In the genomic region with DNA sequence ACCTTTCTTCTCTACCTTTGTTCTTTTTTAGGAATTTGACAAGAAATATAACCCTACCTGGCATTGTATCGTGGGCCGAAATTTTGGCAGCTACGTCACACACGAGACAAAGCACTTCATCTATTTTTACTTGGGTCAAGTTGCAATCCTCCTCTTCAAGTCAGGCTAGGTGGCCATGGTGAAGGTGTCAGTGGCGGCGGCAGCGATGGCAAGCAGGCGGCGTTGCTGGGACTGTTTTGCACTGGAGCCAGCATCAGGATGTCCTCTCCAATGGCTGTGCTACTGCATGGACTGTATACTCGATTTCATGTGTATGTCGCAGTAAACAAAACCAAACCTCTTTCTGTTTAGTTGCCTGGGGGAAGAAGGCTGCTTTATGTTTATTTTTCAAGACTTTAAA, we compare ENCODE assay signal across 1 cellular context.
TF ChIP-seq lines count a peak whose summit lies in the region.

No MANE protein-coding gene starts in this region.

TF ChIP-seq in GM23338, 12 proteins besides CTCF, POLR2A, EP300 and RAD21:
- TF ChIP-seq EZH2phosphoT487 (IDR thresholded peaks at IDR 0.05; ENCODE audit: unreplicated experiment), result no peak
- TF ChIP-seq, protein P1, sequence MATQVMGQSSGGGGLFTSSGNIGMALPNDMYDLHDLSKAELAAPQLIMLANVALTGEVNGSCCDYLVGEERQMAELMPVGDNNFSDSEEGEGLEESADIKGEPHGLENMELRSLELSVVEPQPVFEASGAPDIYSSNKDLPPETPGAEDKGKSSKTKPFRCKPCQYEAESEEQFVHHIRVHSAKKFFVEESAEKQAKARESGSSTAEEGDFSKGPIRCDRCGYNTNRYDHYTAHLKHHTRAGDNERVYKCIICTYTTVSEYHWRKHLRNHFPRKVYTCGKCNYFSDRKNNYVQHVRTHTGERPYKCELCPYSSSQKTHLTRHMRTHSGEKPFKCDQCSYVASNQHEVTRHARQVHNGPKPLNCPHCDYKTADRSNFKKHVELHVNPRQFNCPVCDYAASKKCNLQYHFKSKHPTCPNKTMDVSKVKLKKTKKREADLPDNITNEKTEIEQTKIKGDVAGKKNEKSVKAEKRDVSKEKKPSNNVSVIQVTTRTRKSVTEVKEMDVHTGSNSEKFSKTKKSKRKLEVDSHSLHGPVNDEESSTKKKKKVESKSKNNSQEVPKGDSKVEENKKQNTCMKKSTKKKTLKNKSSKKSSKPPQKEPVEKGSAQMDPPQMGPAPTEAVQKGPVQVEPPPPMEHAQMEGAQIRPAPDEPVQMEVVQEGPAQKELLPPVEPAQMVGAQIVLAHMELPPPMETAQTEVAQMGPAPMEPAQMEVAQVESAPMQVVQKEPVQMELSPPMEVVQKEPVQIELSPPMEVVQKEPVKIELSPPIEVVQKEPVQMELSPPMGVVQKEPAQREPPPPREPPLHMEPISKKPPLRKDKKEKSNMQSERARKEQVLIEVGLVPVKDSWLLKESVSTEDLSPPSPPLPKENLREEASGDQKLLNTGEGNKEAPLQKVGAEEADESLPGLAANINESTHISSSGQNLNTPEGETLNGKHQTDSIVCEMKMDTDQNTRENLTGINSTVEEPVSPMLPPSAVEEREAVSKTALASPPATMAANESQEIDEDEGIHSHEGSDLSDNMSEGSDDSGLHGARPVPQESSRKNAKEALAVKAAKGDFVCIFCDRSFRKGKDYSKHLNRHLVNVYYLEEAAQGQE (IDR thresholded peaks at IDR 0.05; ENCODE audit: unreplicated experiment), result no peak
- no peak for TF ChIP-seq NANOG (IDR thresholded peaks at IDR 0.05; ENCODE audit: borderline replicate concordance)
- no peak for TF ChIP-seq EZH2 (IDR thresholded peaks at IDR 0.05; ENCODE audit: low read depth, unreplicated experiment)
- TF ChIP-seq, protein P2, sequence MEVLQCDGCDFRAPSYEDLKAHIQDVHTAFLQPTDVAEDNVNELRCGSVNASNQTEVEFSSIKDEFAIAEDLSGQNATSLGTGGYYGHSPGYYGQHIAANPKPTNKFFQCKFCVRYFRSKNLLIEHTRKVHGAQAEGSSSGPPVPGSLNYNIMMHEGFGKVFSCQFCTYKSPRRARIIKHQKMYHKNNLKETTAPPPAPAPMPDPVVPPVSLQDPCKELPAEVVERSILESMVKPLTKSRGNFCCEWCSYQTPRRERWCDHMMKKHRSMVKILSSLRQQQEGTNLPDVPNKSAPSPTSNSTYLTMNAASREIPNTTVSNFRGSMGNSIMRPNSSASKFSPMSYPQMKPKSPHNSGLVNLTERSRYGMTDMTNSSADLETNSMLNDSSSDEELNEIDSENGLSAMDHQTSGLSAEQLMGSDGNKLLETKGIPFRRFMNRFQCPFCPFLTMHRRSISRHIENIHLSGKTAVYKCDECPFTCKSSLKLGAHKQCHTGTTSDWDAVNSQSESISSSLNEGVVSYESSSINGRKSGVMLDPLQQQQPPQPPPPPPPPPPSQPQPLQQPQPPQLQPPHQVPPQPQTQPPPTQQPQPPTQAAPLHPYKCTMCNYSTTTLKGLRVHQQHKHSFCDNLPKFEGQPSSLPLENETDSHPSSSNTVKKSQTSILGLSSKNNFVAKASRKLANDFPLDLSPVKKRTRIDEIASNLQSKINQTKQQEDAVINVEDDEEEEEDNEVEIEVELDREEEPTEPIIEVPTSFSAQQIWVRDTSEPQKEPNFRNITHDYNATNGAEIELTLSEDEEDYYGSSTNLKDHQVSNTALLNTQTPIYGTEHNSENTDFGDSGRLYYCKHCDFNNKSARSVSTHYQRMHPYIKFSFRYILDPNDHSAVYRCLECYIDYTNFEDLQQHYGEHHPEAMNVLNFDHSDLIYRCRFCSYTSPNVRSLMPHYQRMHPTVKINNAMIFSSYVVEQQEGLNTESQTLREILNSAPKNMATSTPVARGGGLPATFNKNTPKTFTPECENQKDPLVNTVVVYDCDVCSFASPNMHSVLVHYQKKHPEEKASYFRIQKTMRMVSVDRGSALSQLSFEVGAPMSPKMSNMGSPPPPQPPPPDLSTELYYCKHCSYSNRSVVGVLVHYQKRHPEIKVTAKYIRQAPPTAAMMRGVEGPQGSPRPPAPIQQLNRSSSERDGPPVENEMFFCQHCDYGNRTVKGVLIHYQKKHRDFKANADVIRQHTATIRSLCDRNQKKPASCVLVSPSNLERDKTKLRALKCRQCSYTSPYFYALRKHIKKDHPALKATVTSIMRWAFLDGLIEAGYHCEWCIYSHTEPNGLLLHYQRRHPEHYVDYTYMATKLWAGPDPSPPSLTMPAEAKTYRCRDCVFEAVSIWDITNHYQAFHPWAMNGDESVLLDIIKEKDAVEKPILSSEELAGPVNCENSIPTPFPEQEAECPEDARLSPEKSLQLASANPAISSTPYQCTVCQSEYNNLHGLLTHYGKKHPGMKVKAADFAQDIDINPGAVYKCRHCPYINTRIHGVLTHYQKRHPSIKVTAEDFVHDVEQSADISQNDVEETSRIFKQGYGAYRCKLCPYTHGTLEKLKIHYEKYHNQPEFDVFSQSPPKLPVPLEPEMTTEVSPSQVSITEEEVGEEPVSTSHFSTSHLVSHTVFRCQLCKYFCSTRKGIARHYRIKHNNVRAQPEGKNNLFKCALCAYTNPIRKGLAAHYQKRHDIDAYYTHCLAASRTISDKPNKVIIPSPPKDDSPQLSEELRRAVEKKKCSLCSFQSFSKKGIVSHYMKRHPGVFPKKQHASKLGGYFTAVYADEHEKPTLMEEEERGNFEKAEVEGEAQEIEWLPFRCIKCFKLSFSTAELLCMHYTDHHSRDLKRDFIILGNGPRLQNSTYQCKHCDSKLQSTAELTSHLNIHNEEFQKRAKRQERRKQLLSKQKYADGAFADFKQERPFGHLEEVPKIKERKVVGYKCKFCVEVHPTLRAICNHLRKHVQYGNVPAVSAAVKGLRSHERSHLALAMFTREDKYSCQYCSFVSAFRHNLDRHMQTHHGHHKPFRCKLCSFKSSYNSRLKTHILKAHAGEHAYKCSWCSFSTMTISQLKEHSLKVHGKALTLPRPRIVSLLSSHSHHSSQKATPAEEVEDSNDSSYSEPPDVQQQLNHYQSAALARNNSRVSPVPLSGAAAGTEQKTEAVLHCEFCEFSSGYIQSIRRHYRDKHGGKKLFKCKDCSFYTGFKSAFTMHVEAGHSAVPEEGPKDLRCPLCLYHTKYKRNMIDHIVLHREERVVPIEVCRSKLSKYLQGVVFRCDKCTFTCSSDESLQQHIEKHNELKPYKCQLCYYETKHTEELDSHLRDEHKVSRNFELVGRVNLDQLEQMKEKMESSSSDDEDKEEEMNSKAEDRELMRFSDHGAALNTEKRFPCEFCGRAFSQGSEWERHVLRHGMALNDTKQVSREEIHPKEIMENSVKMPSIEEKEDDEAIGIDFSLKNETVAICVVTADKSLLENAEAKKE (CRISPR knock-in tag; IDR thresholded peaks at IDR 0.05), result no peak
